ENCODE assay signal across 9 cellular contexts in the genomic region with DNA sequence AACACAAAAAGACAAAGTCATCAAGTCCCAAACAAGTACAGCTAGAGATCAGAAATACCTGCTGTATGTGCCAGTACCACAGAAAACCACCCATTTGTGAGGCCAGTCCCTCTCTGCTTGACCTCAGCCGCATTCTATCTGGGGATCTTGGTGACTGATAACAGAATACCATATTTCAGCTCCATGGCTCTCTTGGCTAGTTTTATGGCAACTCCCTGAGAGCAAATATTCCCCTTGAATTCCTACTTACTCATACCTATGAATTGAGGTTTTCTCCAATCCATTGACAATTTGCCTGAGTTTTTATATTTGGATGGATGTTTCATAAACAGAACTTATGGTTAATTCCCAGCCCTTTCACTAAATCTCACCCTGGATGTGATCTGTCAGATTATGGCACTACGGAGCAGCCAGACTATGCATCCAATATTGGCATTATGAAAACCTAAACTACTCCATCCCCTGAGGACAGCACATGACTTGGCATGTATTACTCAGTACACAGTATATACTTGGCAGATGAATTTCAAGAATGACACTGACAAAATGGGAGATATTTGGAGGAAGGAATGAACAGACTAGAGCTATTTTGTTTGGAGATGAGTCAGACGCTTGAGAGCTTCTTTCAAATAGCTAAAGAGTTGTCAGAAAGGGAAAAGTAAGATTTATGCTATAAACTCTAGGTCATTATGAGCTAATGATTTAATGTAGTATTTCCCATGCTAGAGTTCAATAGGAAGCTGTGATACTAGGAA.
A peak's percentile ranks its signal among the peaks of the same experiment; 100 is the strongest.
DNase-seq lines count a peak whose midpoint lies in the region; ATAC-seq, FAIRE-seq and TF ChIP-seq lines count a peak whose summit lies in the region.
"Had no signal": no experiment of that assay in that cellular context is flagged by ENCODE, and none has a peak within 500 bp of the region (broad histone marks: within the 10 kb centered on the region; RNA-seq: fewer than 3 reads in every experiment).

No MANE protein-coding gene starts in this region.

- TF ChIP-seq CTCF in natural killer cell (IDR thresholded peaks at IDR 0.05) (no peak), GM12878 (IDR thresholded peaks at IDR 0.05 in 2 of 3, conservative IDR thresholded peaks at IDR 0.05 in 1 of 3; ENCODE audit: control insufficient read depth in 2 of 3, extremely low read depth in 1 of 3, insufficient read depth in 1 of 3, low read depth in 3 of 3, low read length in 3 of 3) (no peak)

- WGBS in GM12878 (ENCODE audit: insufficient coverage, insufficient replicate concordance, low lambda C conversion rate, missing lambda C conversion rate): 33% methylated on average over 3 of the region's 3 CpGs

- POLR2A ChIA-PET in GM12878 (lab: Charles Lee): interaction anchor here (0.6 to 2.2 kb wide), 10 partner anchors 8 to 1233 kb away, joined by 3 to 14 read pairs (median 3); no protein-coding TSS in a partner anchor

- H3K36me3 Mint-ChIP-seq in natural killer cell treated with Interleukin-12 subunit alpha and Interleukin-12 subunit beta and Interleukin-15 and Interleukin-18, amount 100 ng/mL, for 72 hours: peaks cover 10% of the 10 kb centered on the region
- no peaks in the 10 kb centered on the region for H3K36me3 Mint-ChIP-seq in natural killer cell

- peak overlapping the region; percentile 74 for H3K27ac ChIP-seq in GM12878 (ENCODE audit: control insufficient read depth, insufficient read depth)
- H3K27ac ChIP-seq: parathyroid adenoma had no signal

- intact Hi-C loops in natural killer cell (cut with micrococcal nuclease) (no loop called here), GM12878 (cut with micrococcal nuclease; ENCODE audit: unreplicated experiment) (loop anchor here (1.0 to 10.0 kb wide), 6 partner anchors 15 to 697 kb away; no protein-coding TSS in a partner anchor)

- no peaks in the 10 kb centered on the region for H3K79me2 ChIP-seq in GM12878 (ENCODE audit: control insufficient read depth, insufficient read depth, low read length)
- H3K79me2 ChIP-seq: parathyroid adenoma had no signal

- H3K4me1 Mint-ChIP-seq in natural killer cell treated with Interleukin-12 subunit alpha and Interleukin-12 subunit beta and Interleukin-15 and Interleukin-18, amount 100 ng/mL, for 72 hours (ENCODE audit: low read depth in 2 of 2): peaks cover 32 to 51% of the 10 kb centered on the region in 2 donors
- H3K4me1 Mint-ChIP-seq in natural killer cell: peaks cover 10 to 16% of the 10 kb centered on the region in 2 donors

- H3K27ac Mint-ChIP-seq in natural killer cell treated with Interleukin-12 subunit alpha and Interleukin-12 subunit beta and Interleukin-15 and Interleukin-18, amount 100 ng/mL, for 72 hours: peak overlapping the region in 1 of 2 donors; percentile 79
- no peak overlapping the region for H3K27ac Mint-ChIP-seq in natural killer cell

- TF ChIP-seq POLR2A in GM12878 (IDR thresholded peaks at IDR 0.05; ENCODE audit: low read depth, low read length): no peak

- no peak for FAIRE-seq in GM12878 (lab: Jason Lieb, UNC)

- no peak for DNase-seq in natural killer cell treated with Interleukin-12 subunit alpha and Interleukin-12 subunit beta and Interleukin-15 and Interleukin-18, amount 100 ng/mL, for 72 hours (ENCODE audit: low spot score)
- DNase-seq in natural killer cell: no peak
- DNase-seq in GM12878 (ENCODE audit: low read depth, low spot score): peak; percentile 40
- DNase-seq in DMS153 treated with DMSO at 0.1 percent for 48 hours (lab: John Stamatoyannopoulos, UW; ENCODE audit: unreplicated experiment): no peak
- DNase-seq in iPS-NIHi11 (ENCODE audit: low spot score): no peak
- no peak for DNase-seq in HPDE6-E6E7 (ENCODE audit: extremely low spot score)
- no peak for DNase-seq in NCI-H2081 treated with DMSO at 0.1 percent for 48 hours (lab: John Stamatoyannopoulos, UW)

- no peaks in the 10 kb centered on the region for H3K27me3 Mint-ChIP-seq in natural killer cell treated with Interleukin-12 subunit alpha and Interleukin-12 subunit beta and Interleukin-15 and Interleukin-18, amount 100 ng/mL, for 72 hours
- H3K27me3 Mint-ChIP-seq in natural killer cell (ENCODE audit: low read depth in 2 of 2): no peaks in the 10 kb centered on the region

- BruUV-seq in GM12878 (replicated peaks; lab: Mats Ljungman, UMichigan): TSS peak; percentile 49

- no peak overlapping the region for H3K4me3 ChIP-seq in GM12878

- no peak for TF ChIP-seq RAD21 in GM12878 (IDR thresholded peaks at IDR 0.05; ENCODE audit: insufficient read depth, low read depth, low read length)

- H3K9me3 ChIP-seq in GM12878 (replicated peaks; ENCODE audit: control insufficient read depth, insufficient read depth, low read length): no peaks in the 10 kb centered on the region

- H3K4me3 Mint-ChIP-seq in natural killer cell treated with Interleukin-12 subunit alpha and Interleukin-12 subunit beta and Interleukin-15 and Interleukin-18, amount 100 ng/mL, for 72 hours: peak overlapping the region; percentile 82
- no peak overlapping the region for H3K4me3 Mint-ChIP-seq in natural killer cell

- TF ChIP-seq EP300 in GM12878 (IDR thresholded peaks at IDR 0.05; ENCODE audit: borderline replicate concordance in 1 of 2, control insufficient read depth in 1 of 2, low read depth in 2 of 2, low read length in 2 of 2): no peak

- no peaks in the 10 kb centered on the region for H3K27me3 ChIP-seq in GM12878 (replicated peaks in 1 of 2; ENCODE audit: control insufficient read depth in 2 of 2, insufficient read depth in 2 of 2, low read length in 1 of 2)

- CTCF ChIA-PET in GM12878 (lab: Yijun Ruan, JAX): interaction anchor here (0.8 to 8.9 kb wide), 14 partner anchors 8 to 750 kb away, joined by 3 to 85 read pairs (median 9); no protein-coding TSS in a partner anchor

- peak; percentile 65 to 77 for ATAC-seq in natural killer cell treated with Interleukin-12 subunit alpha and Interleukin-12 subunit beta and Interleukin-15 and Interleukin-18, amount 100 ng/mL, for 72 hours
- ATAC-seq in natural killer cell (no peak), HG03439 (IDR thresholded peaks at IDR 0.05; ENCODE audit: unreplicated experiment) (peak; percentile 39), GM12878 (peak; percentile 57)

- H3K4me1 ChIP-seq in GM12878 (ENCODE audit: control insufficient read depth, insufficient read depth, low read length): peaks cover 45% of the 10 kb centered on the region
- H3K4me1 ChIP-seq: parathyroid adenoma had no signal

- peak overlapping the region; percentile 63 for H3K4me2 ChIP-seq in GM12878 (ENCODE audit: control insufficient read depth, insufficient read depth)

- H4K20me1 ChIP-seq in GM12878 (ENCODE audit: control insufficient read depth, insufficient read depth): no peaks in the 10 kb centered on the region

- SMC1A ChIA-PET in GM12878 (lab: Charles Lee; ENCODE audit: uncharacterized antibody, unreplicated experiment): interaction anchor here (0.6 to 14.2 kb wide), 33 partner anchors 8 to 752 kb away, joined by 3 to 148 read pairs (median 4); no protein-coding TSS in a partner anchor

- H3K36me3 ChIP-seq in GM12878 (ENCODE audit: control insufficient read depth in 2 of 2, insufficient read depth in 2 of 2, low read length in 1 of 2): 0 out of 4 replicates have a peak, but pooled peaks cover 0 to 3% of the 10 kb centered on the region in 2 experiments

- H2AFZ ChIP-seq in GM12878 (ENCODE audit: control insufficient read depth, low read depth, low read length): no peak overlapping the region
- H2AFZ ChIP-seq: parathyroid adenoma had no signal

- in situ Hi-C loops in GM12878 (cut with MboI): no loop called here

- peak overlapping the region; percentile 5; the same call in 1 of the 2 replicates for H3K9ac ChIP-seq in GM12878 (ENCODE audit: control insufficient read depth, insufficient read depth, low read length)
- H3K9ac ChIP-seq: parathyroid adenoma had no signal

- H3K9me3 Mint-ChIP-seq in natural killer cell treated with Interleukin-12 subunit alpha and Interleukin-12 subunit beta and Interleukin-15 and Interleukin-18, amount 100 ng/mL, for 72 hours: peaks cover 2% of the 10 kb centered on the region
- H3K9me3 Mint-ChIP-seq in natural killer cell: no peaks in the 10 kb centered on the region

- RAD21 ChIA-PET in GM12878 (lab: Charles Lee; ENCODE audit: unreplicated experiment): interaction anchor here (0.7 to 7.6 kb wide), 22 partner anchors 13 to 697 kb away, joined by 3 to 88 read pairs (median 4); partner anchors contain the start of gene PRDM1

TF ChIP-seq in GM12878, 131 proteins besides CTCF, POLR2A, EP300 and RAD21:
- no peak for TF ChIP-seq MLLT1 (IDR thresholded peaks at IDR 0.05)
- peak; percentile 9; the same call in 1 of the 2 replicates for TF ChIP-seq POLR2AphosphoS5 (IDR thresholded peaks at IDR 0.05; ENCODE audit: low read length)
TF ChIP-seq in GM12878: peak in this region for 1.

Comparison
In these comparisons a context has a peak if more than half of its experiments do, and no peak if none do; other contexts are left out.
1. ATAC-seq: peak in natural killer cell treated with Interleukin-12 subunit alpha and Interleukin-12 subunit beta and Interleukin-15 and Interleukin-18, amount 100 ng/mL, for 72 hours (2 of 2), HG03439 (single experiment) and GM12878 (single experiment); none in natural killer cell (0 of 3).